In genomic region chr1:91555821-91556531, GRCh38 we compare ENCODE assay signal across 8 cellular contexts. TPM values are rescaled to one million over a fixed set of nuclear protein-coding genes. Genes with fewer than 3 reads are reported as not detected.
DNase-seq lines count a peak whose midpoint lies in the region; ATAC-seq and TF ChIP-seq lines count a peak whose summit lies in the region.

No MANE protein-coding gene starts in this region.

- no peak overlapping the region for H3K4ac ChIP-seq in mesendoderm (ENCODE audit: low read depth, low read length)

- peak overlapping the region; percentile 13 for H3K27ac ChIP-seq in KOPT-K1 (ENCODE audit: low read depth, low read length, poor library complexity, severe bottlenecking)
- no peak overlapping the region for H3K27ac ChIP-seq in mesendoderm (ENCODE audit: low read depth, low read length)
- H3K27ac ChIP-seq in ascending aorta = no peak overlapping the region

- no peak overlapping the region for H3K56ac ChIP-seq in mesendoderm (ENCODE audit: low read length)

- H2BK5ac ChIP-seq in mesendoderm (ENCODE audit: low read length) = no peak overlapping the region

- no peaks in the 10 kb centered on the region for H3K79me1 ChIP-seq in mesendoderm (ENCODE audit: low read length)

- no peaks in the 10 kb centered on the region for H3K27me3 ChIP-seq in BJ (ENCODE audit: control insufficient read depth, insufficient read depth, low read length)
- no peaks in the 10 kb centered on the region for H3K27me3 ChIP-seq in mesendoderm (ENCODE audit: insufficient read depth, low read length, poor library complexity)
- no peaks in the 10 kb centered on the region for H3K27me3 ChIP-seq in ascending aorta

- H2BK15ac ChIP-seq in mesendoderm (replicated peaks; ENCODE audit: low read depth) = no peak overlapping the region

- intact Hi-C loops in mucosa of descending colon (cut with DNase I, micrococcal nuclease) = no loop called here
- intact Hi-C loops in left ventricle myocardium superior (cut with micrococcal nuclease) = no loop called here
- intact Hi-C loops in ascending aorta (cut with DNase I) = no loop called here

- no peak overlapping the region for H3K23ac ChIP-seq in mesendoderm (ENCODE audit: low read length)

- POLR2A ChIA-PET in BJ (lab: Charles Lee) = interaction anchor here (0.6 kb wide), 2 partner anchors 49 to 1746 kb away, joined by 3 to 4 read pairs; no protein-coding TSS in a partner anchor

- CTCF ChIA-PET in BJ (lab: Yijun Ruan, JAX) = interaction anchor here (1.0 kb wide), 2 partner anchors 22 to 328 kb away, joined by 3 read pairs; no protein-coding TSS in a partner anchor

- H4K5ac ChIP-seq in mesendoderm (ENCODE audit: low read length) = no peak overlapping the region

- no CpG with 5 or more reads among the region's 7 CpGs for WGBS in mesendoderm (ENCODE audit: extremely low coverage, insufficient coverage, low lambda C conversion rate)

- H2BK120ac ChIP-seq in mesendoderm (ENCODE audit: low read depth, low read length) = no peak overlapping the region

- no peaks in the 10 kb centered on the region for H3K4me1 ChIP-seq in mucosa of descending colon (ENCODE audit: low read depth)
- H3K4me1 ChIP-seq in mesendoderm (ENCODE audit: control insufficient read depth, low read depth, low read length) = no peaks in the 10 kb centered on the region
- H3K4me1 ChIP-seq in ascending aorta = peaks cover 3 to 9% of the 10 kb centered on the region in 2 donors

- no peak overlapping the region for H3K18ac ChIP-seq in mesendoderm (ENCODE audit: low read length)

- H2AK5ac ChIP-seq in mesendoderm (ENCODE audit: low read length) = no peak overlapping the region

- no peak overlapping the region for H3K9ac ChIP-seq in mesendoderm (ENCODE audit: low read length)

- H3K4me2 ChIP-seq in mesendoderm (ENCODE audit: low read length) = no peak overlapping the region

- H3K4me3 ChIP-seq in BJ (ENCODE audit: low read depth, low read length) = no peak overlapping the region
- H3K4me3 ChIP-seq in mucosa of descending colon = no peak overlapping the region
- no peak overlapping the region for H3K4me3 ChIP-seq in mesendoderm (ENCODE audit: low read length)
- no peak overlapping the region for H3K4me3 ChIP-seq in ascending aorta

- H3K36me3 ChIP-seq in BJ (ENCODE audit: control insufficient read depth, insufficient read depth, low read length) (no peaks in the 10 kb centered on the region), KOPT-K1 (ENCODE audit: insufficient read depth, low read length) (no peaks in the 10 kb centered on the region), mucosa of descending colon (ENCODE audit: low read depth) (no peaks in the 10 kb centered on the region), mesendoderm (ENCODE audit: control insufficient read depth, insufficient read depth, low read length) (no peaks in the 10 kb centered on the region), ascending aorta (no peaks in the 10 kb centered on the region)

- H3K79me2 ChIP-seq in mesendoderm (ENCODE audit: control insufficient read depth, insufficient read depth, low read length) = no peaks in the 10 kb centered on the region

- no peak overlapping the region for H4K8ac ChIP-seq in mesendoderm (ENCODE audit: low read depth, low read length)

- ATAC-seq in mucosa of descending colon (peak; percentile 68), left ventricle myocardium superior (no peak)

- TF ChIP-seq CTCF in BJ (IDR thresholded peaks at IDR 0.05; ENCODE audit: insufficient read depth, low read depth, low read length) (no peak), mucosa of descending colon (IDR thresholded peaks at IDR 0.05) (no peak), ascending aorta (IDR thresholded peaks at IDR 0.05) (no peak)

- peak; percentile 31 for DNase-seq in BJ (ENCODE audit: low read depth)
- peak; percentile 45 for DNase-seq in activated T-helper 9 cell treated with anti-CD3 and anti-CD28 coated beads, Interleukin-2, amount 50 U/mL, for 16 hours (ENCODE audit: low read depth)
- no peak for DNase-seq in mucosa of descending colon
- no peak for DNase-seq in mesendoderm
- no peak for DNase-seq in left ventricle myocardium superior
- no peak for DNase-seq in NCI-H748 treated with DMSO at 0.1 percent for 48 hours (lab: John Stamatoyannopoulos, UW)
- no peak for DNase-seq in ascending aorta (ENCODE audit: low spot score in 2 of 2)

- no peaks in the 10 kb centered on the region for H3K9me3 ChIP-seq in KOPT-K1 (ENCODE audit: insufficient read depth, low read length, poor library complexity, severe bottlenecking)
- no peaks in the 10 kb centered on the region for H3K9me3 ChIP-seq in mucosa of descending colon
- no peaks in the 10 kb centered on the region for H3K9me3 ChIP-seq in ascending aorta

RNA-seq across cellular contexts. Expression of gene CDC7, which starts 55.3 kb away (rescaled TPM):
- 2.6 and 2.8 TPM in 2 replicates for polyA plus RNA-seq in BJ (2011; rRNA removed)
- 1.3 TPM in 2 replicates for polyA minus RNA-seq in BJ (2011; rRNA and poly(A)+ RNA removed)
- total RNA-seq in mucosa of descending colon (1 to 10 TPM; 3.6 to 5.0 (median 3.9) TPM), left ventricle myocardium superior (1.2 TPM), ascending aorta (2.7 TPM)
- polyA plus RNA-seq in mesendoderm (2013, experiment 1 of 2) = 25.9 TPM
- polyA plus RNA-seq in mesendoderm (2013, experiment 2 of 2) = 25.5 TPM

Comparison
In these comparisons a context has a peak if more than half of its experiments do, and no peak if none do; other contexts are left out.
1. DNase-seq: peak in BJ (single experiment) and activated T-helper 9 cell treated with anti-CD3 and anti-CD28 coated beads, Interleukin-2, amount 50 U/mL, for 16 hours (single experiment); none in mucosa of descending colon (0 of 3), mesendoderm (single experiment), left ventricle myocardium superior (single experiment), NCI-H748 treated with DMSO at 0.1 percent for 48 hours (single experiment) and ascending aorta (0 of 2).